Comparison of ENCODE assay signal across 12 cellular contexts in genomic region chr3:48492461-48493202, GRCh38. TPM values are rescaled to one million over a fixed set of nuclear protein-coding genes. Genes with fewer than 3 reads are reported as not detected.
A peak's percentile ranks its signal among the peaks of the same experiment; 100 is the strongest.
DNase-seq lines count a peak whose midpoint lies in the region; ATAC-seq and TF ChIP-seq lines count a peak whose summit lies in the region.
"Had no signal": no experiment of that assay in that cellular context is flagged by ENCODE, and none has a peak within 500 bp of the region (broad histone marks: within the 10 kb centered on the region; RNA-seq: fewer than 3 reads in every experiment).

No MANE protein-coding gene starts in this region.

- H3K4me1 Mint-ChIP-seq in activated T-helper 2 cell treated with anti-CD3 and anti-CD28 coated beads, Interferon-gamma antibody, Interleukin-2, Interleukin-4, amounts not matched to agents 10 μg/mL and 5 μg/mL and 100 μg/mL, durations not matched to agents 14 hours and 24 hours and 36 hours (ENCODE audit: low read depth), result no peaks in the 10 kb centered on the region
- H3K4me1 Mint-ChIP-seq: immature natural killer cell had no signal

- intact Hi-C loops in activated T-helper 2 cell treated with anti-CD3 and anti-CD28 coated beads, Interferon-gamma antibody, Interleukin-2, Interleukin-4, amounts not matched to agents 10 μg/mL and 5 μg/mL and 100 μg/mL, durations not matched to agents 14 hours and 24 hours and 36 hours (cut with micrococcal nuclease), result no loop called here

- WGBS in HUES64, result 94% methylated on average over 7 of the region's 7 CpGs

- DNase-seq in RWPE2 (ENCODE audit: low spot score) (peak; percentile 67), substantia nigra (lab: John Stamatoyannopoulos, UW) (no peak), KG1 (lab: John Stamatoyannopoulos, UW) (no peak)
- DNase-seq in activated T-helper 2 cell treated with anti-CD3 and anti-CD28 coated beads, Interferon-gamma antibody, Interleukin-2, Interleukin-4, amounts not matched to agents 10 μg/mL and 5 μg/mL and 100 μg/mL, durations not matched to agents 14 hours and 24 hours and 36 hours (ENCODE audit: low spot score), result no peak
- no peak for DNase-seq in activated CD8-positive, alpha-beta memory T cell treated with anti-CD3 and anti-CD28 coated beads for 24 hours
- DNase-seq: activated CD8-positive, alpha-beta T cell treated with anti-CD3 and anti-CD28 coated beads, Interleukin-2, amount 10 ng/mL, durations not matched to agents 7 days and 5 days; immature natural killer cell; stimulated activated CD4-positive, alpha-beta T cell treated with anti-CD3 and anti-CD28 coated beads, Interleukin-2, amount 100 ng/mL, for 24 hours had no signal

- peaks cover 20% of the 10 kb centered on the region for H3K36me3 Mint-ChIP-seq in activated T-helper 2 cell treated with anti-CD3 and anti-CD28 coated beads, Interferon-gamma antibody, Interleukin-2, Interleukin-4, amounts not matched to agents 10 μg/mL and 5 μg/mL and 100 μg/mL, durations not matched to agents 14 hours and 24 hours and 36 hours (ENCODE audit: low read depth)

- H3K27me3 Mint-ChIP-seq in activated T-helper 2 cell treated with anti-CD3 and anti-CD28 coated beads, Interferon-gamma antibody, Interleukin-2, Interleukin-4, amounts not matched to agents 10 μg/mL and 5 μg/mL and 100 μg/mL, durations not matched to agents 14 hours and 24 hours and 36 hours (ENCODE audit: low read depth), result no peaks in the 10 kb centered on the region

- H3K27ac Mint-ChIP-seq in activated T-helper 2 cell treated with anti-CD3 and anti-CD28 coated beads, Interferon-gamma antibody, Interleukin-2, Interleukin-4, amounts not matched to agents 10 μg/mL and 5 μg/mL and 100 μg/mL, durations not matched to agents 14 hours and 24 hours and 36 hours, result no peak overlapping the region
- H3K27ac Mint-ChIP-seq: activated CD8-positive, alpha-beta T cell treated with anti-CD3 and anti-CD28 coated beads, Interleukin-2, amount 10 ng/mL, durations not matched to agents 7 days and 5 days; immature natural killer cell had no signal

- peaks cover 3% of the 10 kb centered on the region; the same call in 1 of the 2 replicates for H3K4me1 ChIP-seq in HUES64 (ENCODE audit: insufficient read depth, low read length)
- H3K4me1 ChIP-seq in RWPE2 (ENCODE audit: insufficient read depth, poor library complexity, severe bottlenecking), result peaks cover 17% of the 10 kb centered on the region
- H3K4me1 ChIP-seq: ascending aorta had no signal

- H3K9ac ChIP-seq in HUES64 (ENCODE audit: low read depth, low read length), result no peak overlapping the region

- H3K27ac ChIP-seq in HUES64 (ENCODE audit: low read depth, low read length) (peak overlapping the region; percentile 8; the same call in 1 of the 2 replicates), RWPE2 (ENCODE audit: poor library complexity, severe bottlenecking) (peak overlapping the region; percentile 86), substantia nigra (ENCODE audit: low read depth, low read length, poor library complexity, severe bottlenecking) (peak overlapping the region; percentile 35)
- H3K27ac ChIP-seq: ascending aorta had no signal

- no peaks in the 10 kb centered on the region for H3K9me3 Mint-ChIP-seq in activated T-helper 2 cell treated with anti-CD3 and anti-CD28 coated beads, Interferon-gamma antibody, Interleukin-2, Interleukin-4, amounts not matched to agents 10 μg/mL and 5 μg/mL and 100 μg/mL, durations not matched to agents 14 hours and 24 hours and 36 hours
- H3K9me3 Mint-ChIP-seq: immature natural killer cell had no signal

- H3K9me3 ChIP-seq in HUES64 (ENCODE audit: insufficient read depth, low read depth, low read length) (no peaks in the 10 kb centered on the region), RWPE2 (ENCODE audit: severe bottlenecking) (no peaks in the 10 kb centered on the region)
- H3K9me3 ChIP-seq: ascending aorta had no signal

- H3K4me3 Mint-ChIP-seq in activated T-helper 2 cell treated with anti-CD3 and anti-CD28 coated beads, Interferon-gamma antibody, Interleukin-2, Interleukin-4, amounts not matched to agents 10 μg/mL and 5 μg/mL and 100 μg/mL, durations not matched to agents 14 hours and 24 hours and 36 hours (ENCODE audit: low read depth), result no peak overlapping the region
- H3K4me3 Mint-ChIP-seq: activated CD8-positive, alpha-beta T cell treated with anti-CD3 and anti-CD28 coated beads, Interleukin-2, amount 10 ng/mL, durations not matched to agents 7 days and 5 days; immature natural killer cell had no signal

- TF ChIP-seq CTCF in RWPE2 (IDR thresholded peaks at IDR 0.05; ENCODE audit: poor library complexity, severe bottlenecking), result no peak

- no peaks in the 10 kb centered on the region for H3K27me3 ChIP-seq in HUES64 (ENCODE audit: insufficient read depth, low read length)
- no peaks in the 10 kb centered on the region for H3K27me3 ChIP-seq in RWPE2 (ENCODE audit: insufficient read depth, poor library complexity, severe bottlenecking)
- H3K27me3 ChIP-seq: ascending aorta had no signal

- H3K4me3 ChIP-seq in HUES64 (ENCODE audit: low read length) (no peak overlapping the region), RWPE2 (ENCODE audit: severe bottlenecking) (no peak overlapping the region)
- H3K4me3 ChIP-seq: ascending aorta had no signal

- ATAC-seq in RWPE2 (ENCODE audit: low read depth), result peak; percentile 90
- peak; percentile 95 for ATAC-seq in esophagus mucosa
- no peak for ATAC-seq in GM18511 (IDR thresholded peaks at IDR 0.05; ENCODE audit: unreplicated experiment)
- ATAC-seq: activated CD8-positive, alpha-beta T cell treated with anti-CD3 and anti-CD28 coated beads, Interleukin-2, amount 10 ng/mL, durations not matched to agents 7 days and 5 days had no signal

- H3K36me3 ChIP-seq in HUES64 (ENCODE audit: insufficient read depth, low read length) (peaks cover 33% of the 10 kb centered on the region), RWPE2 (ENCODE audit: low read depth) (peaks cover 11% of the 10 kb centered on the region; the same call in 1 of the 2 replicates)

RNA-seq across cellular contexts. Expression of gene SHISA5, which starts 11.3 kb away (rescaled TPM):
- polyA plus RNA-seq in HUES64 (2013, experiment 1 of 2), result 106 TPM
- polyA plus RNA-seq in HUES64 (2013, experiment 2 of 2), result 125 TPM
- total RNA-seq in esophagus mucosa, result 210 TPM
- total RNA-seq in activated T-helper 2 cell treated with anti-CD3 and anti-CD28 coated beads, Interferon-gamma antibody, Interleukin-2, Interleukin-4, amounts not matched to agents 10 μg/mL and 5 μg/mL and 100 μg/mL, durations not matched to agents 14 hours and 24 hours and 36 hours, result 65.6 and 69.5 TPM in 2 replicates

RNA-seq across cellular contexts. Expression of gene ATRIP, which starts 46.1 kb away (rescaled TPM):
- 13.5 TPM for polyA plus RNA-seq in HUES64 (2013, experiment 1 of 2)
- polyA plus RNA-seq in HUES64 (2013, experiment 2 of 2), result 18.0 TPM
- 6.3 TPM for total RNA-seq in esophagus mucosa
- 16.9 and 17.5 TPM in 2 replicates for total RNA-seq in activated T-helper 2 cell treated with anti-CD3 and anti-CD28 coated beads, Interferon-gamma antibody, Interleukin-2, Interleukin-4, amounts not matched to agents 10 μg/mL and 5 μg/mL and 100 μg/mL, durations not matched to agents 14 hours and 24 hours and 36 hours

RNA-seq across cellular contexts. Expression of gene TMA7, which starts 52.6 kb away (rescaled TPM):
- polyA plus RNA-seq in HUES64 (2013, experiment 1 of 2), result 497 TPM
- polyA plus RNA-seq in HUES64 (2013, experiment 2 of 2), result 539 TPM
- 244 TPM for total RNA-seq in esophagus mucosa
- total RNA-seq in activated T-helper 2 cell treated with anti-CD3 and anti-CD28 coated beads, Interferon-gamma antibody, Interleukin-2, Interleukin-4, amounts not matched to agents 10 μg/mL and 5 μg/mL and 100 μg/mL, durations not matched to agents 14 hours and 24 hours and 36 hours, result 270 and 289 TPM in 2 replicates

RNA-seq across cellular contexts. Expression of gene CCDC51, which starts 52.7 kb away (rescaled TPM):
- polyA plus RNA-seq in HUES64 (2013, experiment 1 of 2), result 19.0 TPM
- polyA plus RNA-seq in HUES64 (2013, experiment 2 of 2), result 17.8 TPM
- total RNA-seq in esophagus mucosa, result 15.3 TPM
- 22.2 and 23.7 TPM in 2 replicates for total RNA-seq in activated T-helper 2 cell treated with anti-CD3 and anti-CD28 coated beads, Interferon-gamma antibody, Interleukin-2, Interleukin-4, amounts not matched to agents 10 μg/mL and 5 μg/mL and 100 μg/mL, durations not matched to agents 14 hours and 24 hours and 36 hours

Comparison
In these comparisons a context has a peak if more than half of its experiments do, and no peak if none do; other contexts are left out.
1. H3K27ac ChIP-seq: peak in every context shown above with its lines; median percentile 86 in RWPE2; 35 in substantia nigra; 8 in HUES64.